Comparison of ENCODE assay signal across 10 cellular contexts in the genomic region with DNA sequence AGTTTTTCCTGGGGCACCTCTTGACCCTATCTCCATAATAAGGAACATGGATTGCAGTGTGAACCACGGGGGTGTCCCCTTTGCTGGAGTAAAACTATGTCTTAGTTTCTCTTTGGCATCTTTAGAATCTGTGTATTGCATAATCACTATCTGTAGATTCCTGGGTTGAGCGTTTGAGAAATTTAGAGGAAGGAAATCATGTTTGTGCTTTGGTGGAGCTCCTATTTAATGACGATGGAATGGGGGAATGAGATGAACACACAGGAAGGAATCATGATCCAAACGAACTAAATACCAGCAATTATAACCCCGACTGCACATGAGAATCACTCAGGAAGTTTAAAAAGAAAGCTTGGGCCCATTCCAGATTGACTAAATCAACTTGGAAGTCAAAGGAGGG. TPM values are rescaled to one million over a fixed set of nuclear protein-coding genes. Genes with fewer than 3 reads are reported as not detected.
DNase-seq lines count a peak whose midpoint lies in the region; ATAC-seq, FAIRE-seq and TF ChIP-seq lines count a peak whose summit lies in the region.
"Had no signal": no experiment of that assay in that cellular context is flagged by ENCODE, and none has a peak within 500 bp of the region (broad histone marks: within the 10 kb centered on the region; RNA-seq: fewer than 3 reads in every experiment).

No MANE protein-coding gene starts in this region.

- TF ChIP-seq POLR2A in K562 (conservative IDR thresholded peaks at IDR 0.05) (no peak), heart left ventricle (IDR thresholded peaks at IDR 0.05) (no peak)

- peak overlapping the region; percentile 64 to 77 for H3K27ac Mint-ChIP-seq in natural killer cell treated with Interleukin-12 subunit alpha and Interleukin-12 subunit beta and Interleukin-15 and Interleukin-18, amount 100 ng/mL, for 72 hours

- H4K20me1 ChIP-seq in KMS-11 (ENCODE audit: insufficient read depth) (no peaks in the 10 kb centered on the region), K562 (replicated peaks; ENCODE audit: control insufficient read depth, insufficient read depth, low read length) (no peaks in the 10 kb centered on the region)

- H3K4me3 ChIP-seq in BJ (ENCODE audit: low read depth, low read length) (no peak overlapping the region), KMS-11 (IDR thresholded peaks at IDR 0.05; ENCODE audit: insufficient read depth, low read depth, low read length) (no peak overlapping the region), K562 (no peak overlapping the region), SJCRH30 (no peak overlapping the region), heart left ventricle (peak overlapping the region in 1 of 12 donors; percentile 88), mucosa of descending colon (no peak overlapping the region)

- intact Hi-C loops in K562 (cut with micrococcal nuclease), result no loop called here
- intact Hi-C loops in heart left ventricle (cut with DNase I), result no loop called here
- intact Hi-C loops in mucosa of descending colon (cut with DNase I, micrococcal nuclease), result no loop called here

- H3K27me3 Mint-ChIP-seq in natural killer cell treated with Interleukin-12 subunit alpha and Interleukin-12 subunit beta and Interleukin-15 and Interleukin-18, amount 100 ng/mL, for 72 hours, result no peaks in the 10 kb centered on the region

- H3K36me3 Mint-ChIP-seq in natural killer cell treated with Interleukin-12 subunit alpha and Interleukin-12 subunit beta and Interleukin-15 and Interleukin-18, amount 100 ng/mL, for 72 hours, result peaks cover 33% of the 10 kb centered on the region

- no peak overlapping the region for H3K9ac ChIP-seq in KMS-11
- no peak overlapping the region for H3K9ac ChIP-seq in K562 (ENCODE audit: insufficient read depth in 1 of 2, low read depth in 2 of 2, low read length in 2 of 2)

- no peak for FAIRE-seq in K562 (lab: Jason Lieb, UNC)

- CTCF ChIA-PET in BJ (lab: Yijun Ruan, JAX) (interaction anchor here (0.5 to 6.3 kb wide), 11 partner anchors 11 to 123 kb away, joined by 3 to 39 read pairs (median 5); a partner anchor contains a TSS), K562 (lab: Yijun Ruan, JAX; ENCODE audit: low intra/inter-chr PET ratio) (no interaction called here)

- H3K9me1 ChIP-seq in K562 (ENCODE audit: control insufficient read depth, insufficient read depth, low read length), result no peaks in the 10 kb centered on the region

- no TSS peak for BruUV-seq in K562 (replicated peaks; lab: Mats Ljungman, UMichigan)

- DNase-seq in BJ (ENCODE audit: low read depth) (peak; percentile 95), K562 (ENCODE audit: extremely low read depth in 1 of 4, low spot score in 3 of 4) (no peak), SJCRH30 (no peak), heart left ventricle (no peak), DMS153 treated with DMSO at 0.1 percent for 48 hours (lab: John Stamatoyannopoulos, UW; ENCODE audit: unreplicated experiment) (no peak), mucosa of descending colon (no peak)
- no peak for DNase-seq in natural killer cell treated with Interleukin-12 subunit alpha and Interleukin-12 subunit beta and Interleukin-15 and Interleukin-18, amount 100 ng/mL, for 72 hours (ENCODE audit: low spot score)
- DNase-seq: activated CD4-positive, alpha-beta T cell treated with anti-CD3 and anti-CD28 coated beads, Interleukin-2, amount 50 U/mL, for 4 hours had no signal

- no peaks in the 10 kb centered on the region for H3K9me3 Mint-ChIP-seq in natural killer cell treated with Interleukin-12 subunit alpha and Interleukin-12 subunit beta and Interleukin-15 and Interleukin-18, amount 100 ng/mL, for 72 hours

- H3K79me2 ChIP-seq in KMS-11 (ENCODE audit: insufficient read depth, low read depth), result peaks cover 59% of the 10 kb centered on the region
- H3K79me2 ChIP-seq in K562 (ENCODE audit: control insufficient read depth, insufficient read depth, low read length), result peaks cover 28% of the 10 kb centered on the region

- ATAC-seq in K562 (no peak), heart left ventricle (no peak), mucosa of descending colon (no peak)
- ATAC-seq in natural killer cell treated with Interleukin-12 subunit alpha and Interleukin-12 subunit beta and Interleukin-15 and Interleukin-18, amount 100 ng/mL, for 72 hours, result no peak

- H3K4me3 Mint-ChIP-seq in natural killer cell treated with Interleukin-12 subunit alpha and Interleukin-12 subunit beta and Interleukin-15 and Interleukin-18, amount 100 ng/mL, for 72 hours, result peak overlapping the region; percentile 47

- no peak for TF ChIP-seq CTCF in BJ (IDR thresholded peaks at IDR 0.05; ENCODE audit: insufficient read depth, low read depth, low read length)
- no peak for TF ChIP-seq CTCF in KMS-11 (conservative IDR thresholded peaks at IDR 0.05; ENCODE audit: low read depth, low read length)
- no peak for TF ChIP-seq CTCF in K562 (IDR thresholded peaks at IDR 0.05 in 2 of 3, conservative IDR thresholded peaks at IDR 0.05 in 1 of 3; ENCODE audit: insufficient read depth in 2 of 3, low read depth in 1 of 3, low read length in 3 of 3)
- TF ChIP-seq CTCF in heart left ventricle (IDR thresholded peaks at IDR 0.05), result no peak
- TF ChIP-seq CTCF in mucosa of descending colon (IDR thresholded peaks at IDR 0.05), result no peak

- H3K36me3 ChIP-seq in BJ (ENCODE audit: control insufficient read depth, insufficient read depth, low read length) (peaks cover 5% of the 10 kb centered on the region), KMS-11 (ENCODE audit: insufficient read depth) (peaks cover 12% of the 10 kb centered on the region; the same call in 1 of the 2 replicates), K562 (ENCODE audit: control insufficient read depth, insufficient read depth, low read length) (peaks cover 73% of the 10 kb centered on the region), SJCRH30 (peaks cover 26% of the 10 kb centered on the region), heart left ventricle (peaks cover 0 to 51% (median 37%) of the 10 kb centered on the region in 9 donors), mucosa of descending colon (ENCODE audit: low read depth) (no peaks in the 10 kb centered on the region)

- POLR2A ChIA-PET in BJ (lab: Charles Lee), result interaction anchor here (0.5 to 1.4 kb wide), 7 partner anchors 23 to 1293 kb away, joined by 3 to 7 read pairs (median 4); a partner anchor contains a TSS
- POLR2A ChIA-PET in K562 (lab: Yijun Ruan, JAX), result interaction anchor here (0.6 to 2.1 kb wide), 12 partner anchors 10 to 1117 kb away, joined by 3 to 8 read pairs (median 3); a partner anchor contains a TSS

- peaks cover 63 to 71% of the 10 kb centered on the region in 2 donors for H3K4me1 Mint-ChIP-seq in natural killer cell treated with Interleukin-12 subunit alpha and Interleukin-12 subunit beta and Interleukin-15 and Interleukin-18, amount 100 ng/mL, for 72 hours (ENCODE audit: low read depth in 2 of 2)

- in situ Hi-C loops in K562 (cut with MboI), result no loop called here

- peak overlapping the region; percentile 94; the same call in 1 of the 2 replicates for H3K4me2 ChIP-seq in KMS-11
- H3K4me2 ChIP-seq in K562 (ENCODE audit: insufficient read depth, low read length), result no peak overlapping the region

- H2AFZ ChIP-seq in KMS-11 (ENCODE audit: low read depth) (no peak overlapping the region), K562 (ENCODE audit: low read depth, low read length) (no peak overlapping the region)

- no peak for TF ChIP-seq EP300 in K562 (IDR thresholded peaks at IDR 0.05; ENCODE audit: low read length)

- H3K27me3 ChIP-seq in BJ (ENCODE audit: control insufficient read depth, insufficient read depth, low read length) (no peaks in the 10 kb centered on the region), KMS-11 (ENCODE audit: insufficient read depth, low read depth) (no peaks in the 10 kb centered on the region), K562 (ENCODE audit: control insufficient read depth in 2 of 2, insufficient read depth in 2 of 2, low read length in 2 of 2) (no peaks in the 10 kb centered on the region), SJCRH30 (no peaks in the 10 kb centered on the region), heart left ventricle (no peaks in the 10 kb centered on the region)

- H3K4me1 ChIP-seq in KMS-11 (ENCODE audit: low read depth, poor library complexity, severe bottlenecking) (peaks cover 74% of the 10 kb centered on the region), K562 (replicated peaks in 1 of 2; ENCODE audit: control insufficient read depth in 2 of 2, insufficient read depth in 2 of 2, low read length in 2 of 2) (peaks cover 23 to 28% of the 10 kb centered on the region in 2 experiments; a peak in 4 of 5 replicates), SJCRH30 (0 out of 2 replicates have a peak, but pooled peaks cover 2% of the 10 kb centered on the region), heart left ventricle (peaks cover 3 to 79% (median 39%) of the 10 kb centered on the region in 12 donors), mucosa of descending colon (ENCODE audit: low read depth) (peaks cover 21% of the 10 kb centered on the region)

- H3K27ac ChIP-seq in KMS-11 (peak overlapping the region; percentile 70; the same call in 1 of the 2 replicates), K562 (ENCODE audit: extremely low read depth, low read depth, low read length) (peak overlapping the region; percentile 60; the same call in 1 of the 3 replicates), SJCRH30 (no peak overlapping the region), heart left ventricle (peak overlapping the region in 3 of 12 donors; percentile 79 to 96 (median 81))

- WGBS in K562 (ENCODE audit: insufficient coverage, low coverage, missing lambda C conversion rate), result 43% methylated on average over 5 of the region's 5 CpGs
- 47 to 63% (median 55%) methylated on average over 5 of the region's 5 CpGs for WGBS in heart left ventricle, 4 donors

- no peak for TF ChIP-seq RAD21 in K562 (CRISPR knock-in tag; conservative IDR thresholded peaks at IDR 0.05 in 1 of 2, IDR thresholded peaks at IDR 0.05 in 1 of 2)

- H3K9me3 ChIP-seq in K562 (replicated peaks; ENCODE audit: control insufficient read depth, insufficient read depth, low read depth, low read length), result no peaks in the 10 kb centered on the region
- no peaks in the 10 kb centered on the region for H3K9me3 ChIP-seq in SJCRH30 (replicated peaks)
- H3K9me3 ChIP-seq in heart left ventricle, result no peaks in the 10 kb centered on the region
- no peaks in the 10 kb centered on the region for H3K9me3 ChIP-seq in mucosa of descending colon

RNA-seq across cellular contexts. Expression of a gene that starts 1.3 kb away (rescaled TPM):
- polyA plus RNA-seq in BJ (2011; rRNA removed) (49.7 and 78.3 TPM in 2 replicates), K562 (2011; rRNA removed) (3.0 and 7.2 TPM in 2 replicates), K562 (2014; fragmentation: Illumina TruSeq; extraction: Trizol) (1.7 and 2.1 TPM in 2 replicates), K562 (2014; fragmentation: Nextera tagmentation; extraction: Ambion mirVana) (1 to 10 TPM in 1 of 2 experiments, under 1 TPM in 1; 0.45 to 1.3 TPM), K562 (2014; rRNA removed) (4.9 and 5.6 TPM in 2 replicates), heart left ventricle (10 to 100 TPM; 45.5 to 58.6 TPM)
- polyA minus RNA-seq in BJ (2011; rRNA and poly(A)+ RNA removed), result 31.6 and 45.4 TPM in 2 replicates
- 23.2 and 63.0 TPM in 2 replicates for total RNA-seq in K562 (2011; cell fraction: chromatin; rRNA removed; ENCODE audit: low replicate concordance)
- total RNA-seq in K562 (2011; cell fraction: nucleolus; rRNA removed), result 28.3 and 35.0 TPM in 2 replicates
- total RNA-seq in K562 (2011; cell fraction: nucleoplasm; rRNA removed), result 24.2 and 34.6 TPM in 2 replicates
- total RNA-seq in K562 (2014; rRNA removed) (1.8 and 2.9 TPM in 2 replicates), K562 (2014; rRNA removed; fragmentation: Illumina TruSeq; extraction: Trizol) (0.86 and 1.1 TPM in 2 replicates), K562 (2015; rRNA removed; fragmentation: Illumina TruSeq; extraction: Trizol) (3.0 and 3.3 TPM in 2 replicates), K562 (2021) (3.9 and 4.6 TPM in 2 replicates), heart left ventricle (10 to 100 TPM; 32.1 to 37.0 (median 35.0) TPM), mucosa of descending colon (10 to 100 TPM; 35.4 to 54.9 (median 38.0) TPM)
- 2.8 and 4.9 TPM in 2 replicates for polyA plus RNA-seq in K562 (2011; cell fraction: cytosol; rRNA removed)
- polyA plus RNA-seq in K562 (2011; cell fraction: nucleus; rRNA removed), result 39.1 and 39.9 TPM in 2 replicates
- polyA plus RNA-seq in K562 (2012), result 2.3 and 8.9 TPM in 2 replicates
- polyA minus RNA-seq in K562 (2011; rRNA and poly(A)+ RNA removed), result 3.0 and 4.4 TPM in 2 replicates
- 2.0 and 4.0 TPM in 2 replicates for polyA minus RNA-seq in K562 (2011; cell fraction: cytosol; rRNA and poly(A)+ RNA removed)
- 8.6 and 11.4 TPM in 2 replicates for polyA minus RNA-seq in K562 (2011; cell fraction: nucleus; rRNA and poly(A)+ RNA removed)
- 10 to 100 TPM; 55.8 to 72.9 TPM for total RNA-seq in natural killer cell treated with Interleukin-12 subunit alpha and Interleukin-12 subunit beta and Interleukin-15 and Interleukin-18, amount 100 ng/mL, for 72 hours
- 35.8 and 37.9 TPM in 2 replicates for total RNA-seq in SJCRH30 (2014; rRNA removed; shearing (Covaris generic))

RNA-seq across cellular contexts. Expression of a gene that starts 2.8 kb away (rescaled TPM):
- 965 and 1,130 TPM in 2 replicates for polyA plus RNA-seq in BJ (2011; rRNA removed)
- polyA minus RNA-seq in BJ (2011; rRNA and poly(A)+ RNA removed), result 129 and 175 TPM in 2 replicates
- total RNA-seq in K562 (2011; cell fraction: chromatin; rRNA removed; ENCODE audit: low replicate concordance), result 274 and 406 TPM in 2 replicates
- 346 and 363 TPM in 2 replicates for total RNA-seq in K562 (2011; cell fraction: nucleolus; rRNA removed)
- total RNA-seq in K562 (2011; cell fraction: nucleoplasm; rRNA removed), result 389 and 520 TPM in 2 replicates
- 395 and 475 TPM in 2 replicates for total RNA-seq in K562 (2014; rRNA removed)
- 742 and 748 TPM in 2 replicates for total RNA-seq in K562 (2014; rRNA removed; fragmentation: Illumina TruSeq; extraction: Trizol)
- 576 and 603 TPM in 2 replicates for total RNA-seq in K562 (2015; rRNA removed; fragmentation: Illumina TruSeq; extraction: Trizol)
- total RNA-seq in K562 (2021), result 361 and 366 TPM in 2 replicates
- 988 and 1,156 TPM in 2 replicates for polyA plus RNA-seq in K562 (2011; rRNA removed)
- polyA plus RNA-seq in K562 (2011; cell fraction: cytosol; rRNA removed), result 581 and 1,108 TPM in 2 replicates
- 677 and 1,297 TPM in 2 replicates for polyA plus RNA-seq in K562 (2011; cell fraction: nucleus; rRNA removed)
- polyA plus RNA-seq in K562 (2012), result 482 and 595 TPM in 2 replicates
- 540 and 563 TPM in 2 replicates for polyA plus RNA-seq in K562 (2014; fragmentation: Illumina TruSeq; extraction: Trizol)
- polyA plus RNA-seq in K562 (2014; fragmentation: Nextera tagmentation; extraction: Ambion mirVana), result 1,000 to 10,000 TPM; 1,505 to 1,636 TPM
- polyA plus RNA-seq in K562 (2014; rRNA removed), result 707 and 867 TPM in 2 replicates
- 355 and 476 TPM in 2 replicates for polyA minus RNA-seq in K562 (2011; rRNA and poly(A)+ RNA removed)
- 76.3 and 107 TPM in 2 replicates for polyA minus RNA-seq in K562 (2011; cell fraction: cytosol; rRNA and poly(A)+ RNA removed)
- polyA minus RNA-seq in K562 (2011; cell fraction: nucleus; rRNA and poly(A)+ RNA removed), result 102 and 229 TPM in 2 replicates
- 100 to 1,000 TPM; 199 to 233 TPM for total RNA-seq in natural killer cell treated with Interleukin-12 subunit alpha and Interleukin-12 subunit beta and Interleukin-15 and Interleukin-18, amount 100 ng/mL, for 72 hours
- 297 and 308 TPM in 2 replicates for total RNA-seq in SJCRH30 (2014; rRNA removed; shearing (Covaris generic))
- total RNA-seq in heart left ventricle, result 100 to 1,000 TPM; 289 to 380 (median 358) TPM
- 100 to 1,000 TPM; 529 to 979 TPM for polyA plus RNA-seq in heart left ventricle
- 100 to 1,000 TPM; 262 to 390 (median 268) TPM for total RNA-seq in mucosa of descending colon

RNA-seq across cellular contexts. Expression of a gene that starts 23.3 kb away (rescaled TPM):
- 53.3 and 84.3 TPM in 2 replicates for polyA plus RNA-seq in BJ (2011; rRNA removed)
- 41.1 and 75.1 TPM in 2 replicates for polyA minus RNA-seq in BJ (2011; rRNA and poly(A)+ RNA removed)
- total RNA-seq in K562 (2011; cell fraction: chromatin; rRNA removed; ENCODE audit: low replicate concordance), result 123 and 253 TPM in 2 replicates
- 149 and 151 TPM in 2 replicates for total RNA-seq in K562 (2011; cell fraction: nucleolus; rRNA removed)
- total RNA-seq in K562 (2011; cell fraction: nucleoplasm; rRNA removed), result 129 and 138 TPM in 2 replicates
- 81.8 and 106 TPM in 2 replicates for total RNA-seq in K562 (2014; rRNA removed)
- 45.1 and 51.9 TPM in 2 replicates for total RNA-seq in K562 (2014; rRNA removed; fragmentation: Illumina TruSeq; extraction: Trizol)
- 79.8 and 81.1 TPM in 2 replicates for total RNA-seq in K562 (2015; rRNA removed; fragmentation: Illumina TruSeq; extraction: Trizol)
- total RNA-seq in K562 (2021), result 103 and 106 TPM in 2 replicates
- 80.5 and 110 TPM in 2 replicates for polyA plus RNA-seq in K562 (2011; rRNA removed)
- polyA plus RNA-seq in K562 (2011; cell fraction: cytosol; rRNA removed), result 148 and 158 TPM in 2 replicates
- 427 and 439 TPM in 2 replicates for polyA plus RNA-seq in K562 (2011; cell fraction: nucleus; rRNA removed)
- 85.9 and 108 TPM in 2 replicates for polyA plus RNA-seq in K562 (2012)
- 99.6 and 119 TPM in 2 replicates for polyA plus RNA-seq in K562 (2014; fragmentation: Illumina TruSeq; extraction: Trizol)
- polyA plus RNA-seq in K562 (2014; fragmentation: Nextera tagmentation; extraction: Ambion mirVana), result 100 to 1,000 TPM; 124 to 157 TPM
- polyA plus RNA-seq in K562 (2014; rRNA removed), result 95.9 and 103 TPM in 2 replicates
- 91.3 and 115 TPM in 2 replicates for polyA minus RNA-seq in K562 (2011; rRNA and poly(A)+ RNA removed)
- 75.9 and 85.9 TPM in 2 replicates for polyA minus RNA-seq in K562 (2011; cell fraction: cytosol; rRNA and poly(A)+ RNA removed)
- polyA minus RNA-seq in K562 (2011; cell fraction: nucleus; rRNA and poly(A)+ RNA removed), result 62.5 and 105 TPM in 2 replicates
- total RNA-seq in natural killer cell treated with Interleukin-12 subunit alpha and Interleukin-12 subunit beta and Interleukin-15 and Interleukin-18, amount 100 ng/mL, for 72 hours, result 10 to 100 TPM; 56.7 to 96.2 TPM
- total RNA-seq in SJCRH30 (2014; rRNA removed; shearing (Covaris generic)), result 55.5 and 57.2 TPM in 2 replicates
- 10 to 100 TPM; 26.7 to 44.5 (median 37.1) TPM for total RNA-seq in heart left ventricle
- 10 to 100 TPM; 32.5 to 32.6 TPM for polyA plus RNA-seq in heart left ventricle
- 10 to 100 TPM; 40.2 to 46.9 (median 46.3) TPM for total RNA-seq in mucosa of descending colon

RNA-seq across cellular contexts. Expression of a gene that starts 30.1 kb away (rescaled TPM):
- polyA plus RNA-seq in BJ (2011; rRNA removed), result 3.0 and 7.3 TPM in 2 replicates
- polyA minus RNA-seq in BJ (2011; rRNA and poly(A)+ RNA removed), result 7.9 and 8.2 TPM in 2 replicates
- total RNA-seq in K562 (2011; cell fraction: chromatin; rRNA removed; ENCODE audit: low replicate concordance), result 92.5 and 189 TPM in 2 replicates
- 92.7 and 104 TPM in 2 replicates for total RNA-seq in K562 (2011; cell fraction: nucleolus; rRNA removed)
- total RNA-seq in K562 (2011; cell fraction: nucleoplasm; rRNA removed), result 92.8 and 98.3 TPM in 2 replicates
- total RNA-seq in K562 (2014; rRNA removed), result 18.7 and 22.9 TPM in 2 replicates
- total RNA-seq in K562 (2014; rRNA removed; fragmentation: Illumina TruSeq; extraction: Trizol), result 8.8 and 10.3 TPM in 2 replicates
- total RNA-seq in K562 (2015; rRNA removed; fragmentation: Illumina TruSeq; extraction: Trizol), result 18.8 and 19.0 TPM in 2 replicates
- 47.9 and 55.0 TPM in 2 replicates for total RNA-seq in K562 (2021)
- 17.3 and 26.6 TPM in 2 replicates for polyA plus RNA-seq in K562 (2011; rRNA removed)
- polyA plus RNA-seq in K562 (2011; cell fraction: cytosol; rRNA removed), result 15.8 and 25.6 TPM in 2 replicates
- polyA plus RNA-seq in K562 (2011; cell fraction: nucleus; rRNA removed), result 88.4 and 110 TPM in 2 replicates
- polyA plus RNA-seq in K562 (2012), result 20.9 and 21.3 TPM in 2 replicates
- polyA plus RNA-seq in K562 (2014; fragmentation: Illumina TruSeq; extraction: Trizol), result 29.0 and 29.5 TPM in 2 replicates
- polyA plus RNA-seq in K562 (2014; fragmentation: Nextera tagmentation; extraction: Ambion mirVana), result 1 to 10 TPM; 1.2 to 1.6 TPM
- polyA plus RNA-seq in K562 (2014; rRNA removed), result 19.4 and 23.9 TPM in 2 replicates
- polyA minus RNA-seq in K562 (2011; rRNA and poly(A)+ RNA removed), result 26.7 and 29.4 TPM in 2 replicates
- polyA minus RNA-seq in K562 (2011; cell fraction: cytosol; rRNA and poly(A)+ RNA removed), result 16.5 and 18.8 TPM in 2 replicates
- 32.0 and 40.3 TPM in 2 replicates for polyA minus RNA-seq in K562 (2011; cell fraction: nucleus; rRNA and poly(A)+ RNA removed)
- total RNA-seq in natural killer cell treated with Interleukin-12 subunit alpha and Interleukin-12 subunit beta and Interleukin-15 and Interleukin-18, amount 100 ng/mL, for 72 hours, result 100 to 1,000 TPM in 1 of 2 donors, 10 to 100 TPM in 1; 35.2 to 127 TPM
- total RNA-seq in SJCRH30 (2014; rRNA removed; shearing (Covaris generic)), result 24.9 and 29.5 TPM in 2 replicates
- total RNA-seq in heart left ventricle, result 1 to 10 TPM in 2 of 9 donors, under 1 TPM in 7; 0.06 to 6.1 (median 0.43) TPM
- under 1 TPM; 0.15 to 0.18 TPM for polyA plus RNA-seq in heart left ventricle
- total RNA-seq in mucosa of descending colon, result 10 to 100 TPM in 1 of 3 donors, 1 to 10 TPM in 2; 4.5 to 13.1 (median 5.8) TPM

RNA-seq across cellular contexts. Expression of a gene that starts 38.0 kb away (rescaled TPM):
- not detected in 2 replicates for polyA plus RNA-seq in BJ (2011; rRNA removed)
- polyA minus RNA-seq in BJ (2011; rRNA and poly(A)+ RNA removed), result not detected in 2 replicates
- total RNA-seq in K562 (2011; cell fraction: chromatin; rRNA removed; ENCODE audit: low replicate concordance), result not detected in 2 replicates
- total RNA-seq in K562 (2011; cell fraction: nucleolus; rRNA removed), result not detected in 2 replicates
- total RNA-seq in K562 (2011; cell fraction: nucleoplasm; rRNA removed), result not detected in 2 replicates
- total RNA-seq in K562 (2014; rRNA removed), result not detected in 2 replicates
- not detected in 2 replicates for total RNA-seq in K562 (2014; rRNA removed; fragmentation: Illumina TruSeq; extraction: Trizol)
- not detected in 2 replicates for total RNA-seq in K562 (2015; rRNA removed; fragmentation: Illumina TruSeq; extraction: Trizol)
- total RNA-seq in K562 (2021), result not detected in 2 replicates
- polyA plus RNA-seq in K562 (2011; rRNA removed), result 0.03 and 0.04 TPM in 2 replicates
- 0.04 TPM in 1 of 2 replicates, not detected in the other for polyA plus RNA-seq in K562 (2011; cell fraction: cytosol; rRNA removed)
- polyA plus RNA-seq in K562 (2011; cell fraction: nucleus; rRNA removed), result 0.04 TPM in 1 of 2 replicates, not detected in the other
- polyA plus RNA-seq in K562 (2012), result 0.04 and 0.07 TPM in 2 replicates
- polyA plus RNA-seq in K562 (2014; fragmentation: Illumina TruSeq; extraction: Trizol), result not detected in 2 replicates
- not detected for polyA plus RNA-seq in K562 (2014; fragmentation: Nextera tagmentation; extraction: Ambion mirVana)
- not detected in 2 replicates for polyA plus RNA-seq in K562 (2014; rRNA removed)
- polyA minus RNA-seq in K562 (2011; rRNA and poly(A)+ RNA removed), result not detected in 2 replicates
- not detected in 2 replicates for polyA minus RNA-seq in K562 (2011; cell fraction: cytosol; rRNA and poly(A)+ RNA removed)
- polyA minus RNA-seq in K562 (2011; cell fraction: nucleus; rRNA and poly(A)+ RNA removed), result not detected in 2 replicates
- not detected for total RNA-seq in natural killer cell treated with Interleukin-12 subunit alpha and Interleukin-12 subunit beta and Interleukin-15 and Interleukin-18, amount 100 ng/mL, for 72 hours
- not detected in 2 replicates for total RNA-seq in SJCRH30 (2014; rRNA removed; shearing (Covaris generic))
- not detected for total RNA-seq in heart left ventricle
- polyA plus RNA-seq in heart left ventricle, result not detected
- not detected for total RNA-seq in mucosa of descending colon
- total RNA-seq: glomerular endothelial cell had no signal
